In genomic region chr17:7557825-7558543, GRCh38 we compare ENCODE assay signal across 7 cellular contexts. TPM values are rescaled to one million over a fixed set of nuclear protein-coding genes. Genes with fewer than 3 reads are reported as not detected.
DNase-seq lines count a peak whose midpoint lies in the region; ATAC-seq and TF ChIP-seq lines count a peak whose summit lies in the region.

No MANE protein-coding gene starts in this region.

- peak overlapping the region; percentile 96 to 100 (median 100) for H3K27ac Mint-ChIP-seq in nephron

- H3K27ac ChIP-seq in HUES64 (ENCODE audit: low read depth, low read length): peak overlapping the region; percentile 56; the same call in 1 of the 2 replicates
- H3K27ac ChIP-seq in WERI-Rb-1: no peak overlapping the region

- whole genome bisulfite sequencing in HUES64: 25% methylated on average over 21 of the region's 21 CpGs

- peak; percentile 82 for DNase-seq in GF-D8 (lab: John Stamatoyannopoulos, UW)
- DNase-seq in WERI-Rb-1: peak; percentile 30
- DNase-seq in fibroblast of the conjunctiva (ENCODE audit: low read depth): peak; percentile 64
- DNase-seq in NCI-H2171 treated with DMSO at 0.1 percent for 48 hours (lab: John Stamatoyannopoulos, UW): no peak

- H3K9ac ChIP-seq in HUES64 (ENCODE audit: low read depth, low read length): peak overlapping the region; percentile 29

- TF ChIP-seq CTCF in WERI-Rb-1 (IDR thresholded peaks at IDR 0.05; ENCODE audit: low read depth, low read length) (no peak), nephron (IDR thresholded peaks at IDR 0.05; ENCODE audit: unreplicated experiment in 3 of 3) (no peak)

- ATAC-seq in GM19023 (IDR thresholded peaks at IDR 0.05; ENCODE audit: unreplicated experiment): no peak

- H3K9me3 ChIP-seq in HUES64 (ENCODE audit: insufficient read depth, low read depth, low read length): no peaks in the 10 kb centered on the region
- H3K9me3 ChIP-seq in WERI-Rb-1 (ENCODE audit: severe bottlenecking): no peaks in the 10 kb centered on the region

- H3K4me3 Mint-ChIP-seq in nephron: peak overlapping the region; percentile 79 to 90 (median 88)

- H3K9me3 Mint-ChIP-seq in nephron: no peaks in the 10 kb centered on the region

- H3K27me3 Mint-ChIP-seq in nephron (ENCODE audit: low read depth): no peaks in the 10 kb centered on the region

- peaks cover 37% of the 10 kb centered on the region for H3K4me1 ChIP-seq in HUES64 (ENCODE audit: insufficient read depth, low read length)

- no peaks in the 10 kb centered on the region for H3K27me3 ChIP-seq in HUES64 (ENCODE audit: insufficient read depth, low read length)
- no peaks in the 10 kb centered on the region for H3K27me3 ChIP-seq in WERI-Rb-1 (ENCODE audit: insufficient read depth, low read depth, severe bottlenecking)

- peaks cover 54% of the 10 kb centered on the region for H3K4me1 Mint-ChIP-seq in nephron

- peaks cover 5% of the 10 kb centered on the region for H3K36me3 Mint-ChIP-seq in nephron (ENCODE audit: low read depth)

- H3K4me3 ChIP-seq in HUES64 (ENCODE audit: low read length): peak overlapping the region; percentile 34
- no peak overlapping the region for H3K4me3 ChIP-seq in WERI-Rb-1 (ENCODE audit: low read depth, low read length)

- H3K36me3 ChIP-seq in HUES64 (ENCODE audit: insufficient read depth, low read length) (no peaks in the 10 kb centered on the region), WERI-Rb-1 (peaks cover 9% of the 10 kb centered on the region)

RNA-seq across cellular contexts. Expression of gene TNFSF13, which starts 0.6 kb away (rescaled TPM):
- polyA plus RNA-seq in HUES64 (2013, experiment 1 of 2): 1.7 TPM
- 1.6 TPM for polyA plus RNA-seq in HUES64 (2013, experiment 2 of 2)

RNA-seq across cellular contexts. Expression of gene SENP3, which starts 3.7 kb away (rescaled TPM):
- 87.8 TPM for polyA plus RNA-seq in HUES64 (2013, experiment 1 of 2)
- 85.4 TPM for polyA plus RNA-seq in HUES64 (2013, experiment 2 of 2)

RNA-seq across cellular contexts. Expression of gene TNFSF12, which starts 9.1 kb away (rescaled TPM):
- polyA plus RNA-seq in HUES64 (2013, experiment 1 of 2): 2.7 TPM
- 3.7 TPM for polyA plus RNA-seq in HUES64 (2013, experiment 2 of 2)

RNA-seq across cellular contexts. Expression of gene CD68, which starts 21.5 kb away (rescaled TPM):
- not detected for polyA plus RNA-seq in HUES64 (2013, experiment 1 of 2)
- polyA plus RNA-seq in HUES64 (2013, experiment 2 of 2): 0.13 TPM

RNA-seq across cellular contexts. Expression of gene MPDU1, which starts 25.7 kb away (rescaled TPM):
- polyA plus RNA-seq in HUES64 (2013, experiment 1 of 2): 59.3 TPM
- 53.6 TPM for polyA plus RNA-seq in HUES64 (2013, experiment 2 of 2)
